Comparison of ENCODE assay signal across 8 cellular contexts in the genomic region with DNA sequence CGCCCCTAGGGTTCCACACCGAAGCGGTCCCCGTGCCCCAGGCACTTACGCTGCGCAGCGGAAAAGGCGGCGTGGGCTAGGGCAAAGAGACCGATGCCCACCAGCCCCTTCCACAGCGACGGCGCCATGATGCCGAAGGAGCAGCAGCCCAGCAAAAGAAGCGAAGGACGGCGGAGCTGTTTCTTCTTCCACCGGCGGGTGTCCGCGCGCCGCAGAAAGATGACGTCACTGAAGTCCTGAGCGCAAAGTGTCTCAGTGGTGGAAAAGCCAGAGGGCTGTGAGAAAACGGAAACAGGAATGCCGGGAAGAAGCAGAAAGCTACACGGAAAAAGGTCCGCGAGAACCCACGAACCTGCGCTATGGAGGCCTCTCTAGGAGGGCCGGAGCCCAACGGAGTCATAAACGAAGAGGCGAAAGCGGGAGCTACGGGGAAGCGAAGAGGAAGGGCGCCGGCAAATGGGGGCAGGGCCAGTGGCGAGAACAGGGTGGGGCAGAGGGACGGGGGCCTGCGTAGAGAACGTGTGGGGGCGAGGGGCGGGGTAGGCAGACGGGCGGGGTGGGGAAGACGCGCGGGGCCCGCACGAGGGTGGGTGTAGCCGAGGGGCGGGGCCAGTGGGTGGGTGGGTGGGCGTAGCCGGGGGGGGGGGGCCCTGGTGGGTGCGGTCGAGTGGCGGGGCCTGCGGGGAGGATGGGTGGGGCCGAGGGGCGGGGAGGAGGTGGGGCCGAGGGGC. TPM values are rescaled to one million over a fixed set of nuclear protein-coding genes. Genes with fewer than 3 reads are reported as not detected.
DNase-seq lines count a peak whose midpoint lies in the region; ATAC-seq, FAIRE-seq and TF ChIP-seq lines count a peak whose summit lies in the region.

A gene (minus strand): TSS at position 441 of the 731 bp plus-strand sequence. CDS start 313 bp downstream, at position 128.

- H3K27me3 ChIP-seq in esophagus squamous epithelium, result no peaks in the 10 kb centered on the region

- peak in 2 of 6 experiments; percentile 10 to 31 for TF ChIP-seq CTCF in esophagus squamous epithelium (IDR thresholded peaks at IDR 0.05)

- peak in 1 of 4 donors; percentile 33 for TF ChIP-seq POLR2A in esophagus squamous epithelium (IDR thresholded peaks at IDR 0.05)

- peak within 1 kb of the TSS; percentile 86 to 98 for H3K4me3 Mint-ChIP-seq in activated T-cell treated with anti-CD3 and anti-CD28 coated beads, Interleukin-2, amount 50 U/mL, for 72 hours

- peak within 1 kb of the TSS; percentile 62 to 79 (median 76) for H3K4me3 ChIP-seq in esophagus squamous epithelium

- H3K9me3 Mint-ChIP-seq in activated T-cell treated with anti-CD3 and anti-CD28 coated beads, Interleukin-2, amount 50 U/mL, for 72 hours, result no peaks in the 10 kb centered on the region

- ATAC-seq in GM21737 (IDR thresholded peaks at IDR 0.05; ENCODE audit: unreplicated experiment), result peak; percentile 79
- peak; percentile 93 to 95 for ATAC-seq in activated T-cell treated with anti-CD3 and anti-CD28 coated beads, Interleukin-2, amount 50 U/mL, for 72 hours (replicated peaks in 1 of 2)

- peaks cover 6% of the 10 kb centered on the region; the same call in 1 of the 2 replicates for H3K36me3 ChIP-seq in KOPT-K1 (ENCODE audit: insufficient read depth, low read length)
- no peaks in the 10 kb centered on the region for H3K36me3 ChIP-seq in esophagus squamous epithelium

- peak within 1 kb of the TSS; percentile 91 for H3K27ac Mint-ChIP-seq in activated T-cell treated with anti-CD3 and anti-CD28 coated beads, Interleukin-2, amount 50 U/mL, for 72 hours

- no peak for FAIRE-seq in RCC 7860 (lab: Jason Lieb, UNC)

- intact Hi-C loops in esophagus squamous epithelium (cut with DNase I), result no loop called here

- H3K27me3 Mint-ChIP-seq in activated T-cell treated with anti-CD3 and anti-CD28 coated beads, Interleukin-2, amount 50 U/mL, for 72 hours (ENCODE audit: low read depth), result peaks cover 34% of the 10 kb centered on the region

- H3K9me3 ChIP-seq in KOPT-K1 (ENCODE audit: insufficient read depth, low read length, poor library complexity, severe bottlenecking) (no peaks in the 10 kb centered on the region), esophagus squamous epithelium (no peaks in the 10 kb centered on the region)

- DNase-seq in DMS153 treated with DMSO at 0.1 percent for 48 hours (lab: John Stamatoyannopoulos, UW; ENCODE audit: unreplicated experiment) (peak; percentile 86), RCC 7860 (ENCODE audit: low spot score) (peak; percentile 66), esophagus squamous epithelium (lab: John Stamatoyannopoulos, UW) (peak; percentile 59), myocyte (ENCODE audit: low read depth) (peak; percentile 75)
- DNase-seq in activated T-cell treated with anti-CD3 and anti-CD28 coated beads, Interleukin-2, amount 50 U/mL, for 72 hours, result peak; percentile 84 to 90
- DNase-seq in stimulated activated CD8-positive, alpha-beta memory T cell treated with anti-CD3 and anti-CD28 coated beads, Interleukin-7, amount 100 ng/mL, for 4 hours (ENCODE audit: low read depth in 2 of 2), result peak; percentile 68 to 76

- peaks cover 17% of the 10 kb centered on the region for H3K4me1 Mint-ChIP-seq in activated T-cell treated with anti-CD3 and anti-CD28 coated beads, Interleukin-2, amount 50 U/mL, for 72 hours (ENCODE audit: low read depth)

- H3K27ac ChIP-seq in KOPT-K1 (ENCODE audit: low read depth, low read length, poor library complexity, severe bottlenecking) (peak within 1 kb of the TSS; percentile 92), esophagus squamous epithelium (peak within 1 kb of the TSS; percentile 90 to 96 (median 94))

- peaks cover 0 to 25% (median 0%) of the 10 kb centered on the region in 3 donors for H3K4me1 ChIP-seq in esophagus squamous epithelium

- peaks cover 0 to 9% of the 10 kb centered on the region in 2 donors for H3K36me3 Mint-ChIP-seq in activated T-cell treated with anti-CD3 and anti-CD28 coated beads, Interleukin-2, amount 50 U/mL, for 72 hours (ENCODE audit: insufficient read depth in 2 of 2)

- WGBS in esophagus squamous epithelium, 2 donors, result 0 to 50% methylated on average over 10 to 32 of the region's 65 CpGs

RNA-seq across cellular contexts. Expression of the gene that starts here (rescaled TPM):
- 10 to 100 TPM; 20.1 to 21.7 TPM for total RNA-seq in activated T-cell treated with anti-CD3 and anti-CD28 coated beads, Interleukin-2, amount 50 U/mL, for 72 hours
- 10 to 100 TPM; 10.6 to 24.0 (median 18.2) TPM for total RNA-seq in esophagus squamous epithelium
- 26.7 and 31.6 TPM in 2 replicates for total RNA-seq in myocyte
- 16.8 TPM for polyA plus RNA-seq in myocyte (2012)

Comparison
In these comparisons a context has a peak if more than half of its experiments do, and no peak if none do; other contexts are left out.
1. Peak in every context shown above with its lines: DNase-seq, ATAC-seq, H3K4me3 ChIP-seq and H3K27ac ChIP-seq.